Comparison of ENCODE assay signal across 16 cellular contexts in the genomic region with DNA sequence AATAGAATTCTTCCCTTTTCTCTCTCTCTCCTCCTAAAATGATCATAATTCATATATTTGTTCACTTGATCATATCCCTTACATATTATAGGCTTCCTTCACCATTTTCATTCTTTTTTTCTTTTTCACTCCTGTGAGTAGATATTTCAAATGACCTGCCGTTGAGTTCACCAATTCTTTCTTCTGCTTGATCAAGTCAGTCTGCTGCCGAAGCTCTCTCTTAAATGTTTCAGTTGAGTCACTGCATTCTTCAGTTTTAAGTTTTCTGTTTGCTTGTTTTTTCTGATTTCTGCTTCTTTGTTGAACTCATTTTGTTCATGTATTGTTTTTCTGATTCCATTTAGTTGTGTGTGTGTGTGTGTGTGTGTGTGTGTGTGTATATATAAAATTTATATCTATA.
DNase-seq lines count a peak whose midpoint lies in the region; ATAC-seq, FAIRE-seq and TF ChIP-seq lines count a peak whose summit lies in the region.
"Had no signal": no experiment of that assay in that cellular context is flagged by ENCODE, and none has a peak within 500 bp of the region (broad histone marks: within the 10 kb centered on the region; RNA-seq: fewer than 3 reads in every experiment).

No MANE protein-coding gene starts in this region.

- no peaks in the 10 kb centered on the region for H3K36me3 ChIP-seq in uterus
- H3K36me3 ChIP-seq: thyroid gland had no signal

- H3K27me3 ChIP-seq in uterus, result no peaks in the 10 kb centered on the region
- H3K27me3 ChIP-seq: thyroid gland had no signal

- TF ChIP-seq CTCF in choroid plexus epithelial cell (conservative IDR thresholded peaks at IDR 0.05; ENCODE audit: low read depth, low read length) (no peak), uterus (IDR thresholded peaks at IDR 0.05) (no peak)

- H3K4me3 ChIP-seq in choroid plexus epithelial cell (ENCODE audit: low read depth, low read length) (no peak overlapping the region), uterus (no peak overlapping the region)
- H3K4me3 ChIP-seq: thyroid gland had no signal

- no peak overlapping the region for H3K27ac ChIP-seq in uterus
- H3K27ac ChIP-seq: thyroid gland had no signal

- H3K4me1 ChIP-seq in uterus, result no peaks in the 10 kb centered on the region
- H3K4me1 ChIP-seq: thyroid gland had no signal

- no peak for TF ChIP-seq POLR2A in uterus (IDR thresholded peaks at IDR 0.05)

- peak; percentile 40 for DNase-seq in EL
- peak; percentile 51 for DNase-seq in RCC 7860 (ENCODE audit: low spot score)
- peak; percentile 70 for DNase-seq in choroid plexus epithelial cell (ENCODE audit: low read depth)
- DNase-seq in non-pigmented ciliary epithelial cell (ENCODE audit: low read depth), result peak; percentile 59
- no peak for DNase-seq in dedifferentiated amniotic fluid mesenchymal stem cell (ENCODE audit: extremely low spot score)
- DNase-seq in NOMO-1 treated with DMSO at 0.1 percent for 48 hours (lab: John Stamatoyannopoulos, UW; ENCODE audit: unreplicated experiment), result no peak
- no peak for DNase-seq in uterus
- DNase-seq: CD8-positive, alpha-beta T cell; DMS53; NCI-H2107; NCI-H510A; nephron progenitor cell; stimulated activated naive CD8-positive, alpha-beta T cell treated with anti-CD3 and anti-CD28 coated beads, Interleukin-15, Interleukin-2, amounts not matched to agents 100 U/mL and 50 U/mL, for 24 hours; thyroid gland had no signal

- ATAC-seq in GM21528 (IDR thresholded peaks at IDR 0.05; ENCODE audit: low FRiP score, unreplicated experiment), result no peak
- ATAC-seq: CD8-positive, alpha-beta T cell; stimulated activated naive CD8-positive, alpha-beta T cell treated with anti-CD3 and anti-CD28 coated beads, Interleukin-15, Interleukin-2, amounts not matched to agents 100 U/mL and 50 U/mL, for 24 hours had no signal

- no peak for FAIRE-seq in RCC 7860 (lab: Jason Lieb, UNC)
- FAIRE-seq: endothelial cell of umbilical vein had no signal

- no peaks in the 10 kb centered on the region for H3K9me3 ChIP-seq in uterus
- H3K9me3 ChIP-seq: thyroid gland had no signal

- intact Hi-C loops in uterus (cut with DNase I; ENCODE audit: low total_unique reads), result no loop called here

Comparison
In these comparisons a context has a peak if more than half of its experiments do, and no peak if none do; other contexts are left out.
1. DNase-seq: peak in EL (single experiment), RCC 7860 (single experiment), choroid plexus epithelial cell (single experiment) and non-pigmented ciliary epithelial cell (single experiment); none in dedifferentiated amniotic fluid mesenchymal stem cell (single experiment), NOMO-1 treated with DMSO at 0.1 percent for 48 hours (single experiment) and uterus (0 of 2).